ENCODE assay signal across 18 cellular contexts in the genomic region with DNA sequence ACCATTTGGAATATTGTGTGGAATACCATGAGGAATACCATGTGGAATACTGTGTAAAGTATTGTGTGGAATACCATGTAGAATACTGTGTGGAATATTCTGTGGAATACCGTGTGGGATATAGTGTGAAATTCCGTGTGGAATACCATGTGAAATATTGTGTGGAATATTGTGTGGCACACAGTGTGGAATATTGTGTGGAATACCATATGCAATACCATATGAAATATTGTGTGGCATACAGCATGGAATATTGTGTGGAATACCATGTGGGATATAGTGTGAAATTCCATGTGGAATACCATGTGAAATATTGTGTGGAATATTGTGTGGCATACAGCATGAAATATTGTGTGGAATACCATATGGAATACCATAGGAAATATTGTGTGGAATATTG.
DNase-seq lines count a peak whose midpoint lies in the region; ATAC-seq and TF ChIP-seq lines count a peak whose summit lies in the region.
"Had no signal": no experiment of that assay in that cellular context is flagged by ENCODE, and none has a peak within 500 bp of the region (broad histone marks: within the 10 kb centered on the region; RNA-seq: fewer than 3 reads in every experiment).

No MANE protein-coding gene starts in this region.

- H3K27ac ChIP-seq in CD4-positive, CD25-positive, alpha-beta regulatory T cell (ENCODE audit: insufficient read depth, low read length, poor library complexity, severe bottlenecking) = no peak overlapping the region
- no peak overlapping the region for H3K27ac ChIP-seq in prostate gland
- H3K27ac ChIP-seq in upper lobe of left lung = no peak overlapping the region
- H3K27ac ChIP-seq: A549, BLaER1 had no signal

- no peaks in the 10 kb centered on the region for H3K27me3 Mint-ChIP-seq in activated CD8-positive, alpha-beta memory T cell treated with anti-CD3 and anti-CD28 coated beads, Interleukin-2, amount 10 ng/mL, durations not matched to agents 7 days and 5 days
- H3K27me3 Mint-ChIP-seq in CD4-positive, CD25-positive, alpha-beta regulatory T cell = peaks cover 34% of the 10 kb centered on the region
- no peaks in the 10 kb centered on the region for H3K27me3 Mint-ChIP-seq in T-helper 17 cell
- H3K27me3 Mint-ChIP-seq in memory B cell = no peaks in the 10 kb centered on the region

- H3K36me3 Mint-ChIP-seq in activated CD8-positive, alpha-beta memory T cell treated with anti-CD3 and anti-CD28 coated beads, Interleukin-2, amount 10 ng/mL, durations not matched to agents 7 days and 5 days = peaks cover 22% of the 10 kb centered on the region
- peaks cover 3% of the 10 kb centered on the region for H3K36me3 Mint-ChIP-seq in CD4-positive, CD25-positive, alpha-beta regulatory T cell
- H3K36me3 Mint-ChIP-seq in T-helper 17 cell (ENCODE audit: low read depth) = no peaks in the 10 kb centered on the region
- H3K36me3 Mint-ChIP-seq in memory B cell = no peaks in the 10 kb centered on the region
- H3K36me3 Mint-ChIP-seq: CD8-positive, alpha-beta memory T cell had no signal

- ATAC-seq in activated CD8-positive, alpha-beta memory T cell treated with anti-CD3 and anti-CD28 coated beads, Interleukin-2, amount 10 ng/mL, durations not matched to agents 7 days and 5 days = no peak
- no peak for ATAC-seq in CD4-positive, CD25-positive, alpha-beta regulatory T cell (ENCODE audit: low read depth in 2 of 2)
- ATAC-seq in T-helper 17 cell (no peak), memory B cell (ENCODE audit: low read depth) (no peak), upper lobe of left lung (ENCODE audit: low FRiP score in 2 of 2) (no peak)
- ATAC-seq: A549, GM23338 had no signal

- H3K4me3 Mint-ChIP-seq in activated CD8-positive, alpha-beta memory T cell treated with anti-CD3 and anti-CD28 coated beads, Interleukin-2, amount 10 ng/mL, durations not matched to agents 7 days and 5 days = peak overlapping the region; percentile 14
- H3K4me3 Mint-ChIP-seq in CD4-positive, CD25-positive, alpha-beta regulatory T cell = peak overlapping the region in 2 of 4 donors; percentile 56 to 99
- H3K4me3 Mint-ChIP-seq in T-helper 17 cell = peak overlapping the region; percentile 73
- no peak overlapping the region for H3K4me3 Mint-ChIP-seq in memory B cell
- H3K4me3 Mint-ChIP-seq: GM23338 had no signal

- no peaks in the 10 kb centered on the region for H3K4me1 ChIP-seq in CD4-positive, CD25-positive, alpha-beta regulatory T cell (ENCODE audit: control insufficient read depth, insufficient read depth, low read length, poor library complexity, severe bottlenecking)
- H3K4me1 ChIP-seq in prostate gland (replicated peaks) (no peaks in the 10 kb centered on the region), upper lobe of left lung (no peaks in the 10 kb centered on the region)
- H3K4me1 ChIP-seq: A549 had no signal

- TF ChIP-seq EP300 in upper lobe of left lung (IDR thresholded peaks at IDR 0.05) = no peak

- 76% methylated on average over 2 of the region's 2 CpGs for WGBS in prostate gland
- WGBS in upper lobe of left lung, 2 donors = 84% methylated on average over 2 of the region's 2 CpGs

- H3K4me1 Mint-ChIP-seq in activated CD8-positive, alpha-beta memory T cell treated with anti-CD3 and anti-CD28 coated beads, Interleukin-2, amount 10 ng/mL, durations not matched to agents 7 days and 5 days = peaks cover 4% of the 10 kb centered on the region
- peaks cover 3 to 17% (median 5%) of the 10 kb centered on the region in 4 donors for H3K4me1 Mint-ChIP-seq in CD4-positive, CD25-positive, alpha-beta regulatory T cell
- peaks cover 3% of the 10 kb centered on the region for H3K4me1 Mint-ChIP-seq in T-helper 17 cell
- peaks cover 16% of the 10 kb centered on the region for H3K4me1 Mint-ChIP-seq in memory B cell
- H3K4me1 Mint-ChIP-seq: GM23338 had no signal

- no peaks in the 10 kb centered on the region for H3K36me3 ChIP-seq in CD4-positive, CD25-positive, alpha-beta regulatory T cell (ENCODE audit: control insufficient read depth, insufficient read depth, low read length)
- H3K36me3 ChIP-seq in prostate gland (no peaks in the 10 kb centered on the region), upper lobe of left lung (no peaks in the 10 kb centered on the region)
- H3K36me3 ChIP-seq: BLaER1 had no signal

- CTCF ChIA-PET in activated CD8-positive, alpha-beta memory T cell treated with anti-CD3 and anti-CD28 coated beads, Interleukin-2, amount 10 ng/mL, durations not matched to agents 7 days and 5 days (lab: Charles Lee) = no interaction called here

- H3K4me3 ChIP-seq in CD4-positive, CD25-positive, alpha-beta regulatory T cell (ENCODE audit: low read depth, low read length) = no peak overlapping the region
- H3K4me3 ChIP-seq in prostate gland (no peak overlapping the region), upper lobe of left lung (no peak overlapping the region)
- H3K4me3 ChIP-seq: A549, BLaER1, GM23338 had no signal

- peaks cover 0 to 14% of the 10 kb centered on the region in 2 experiments for H3K9me3 ChIP-seq in CD4-positive, CD25-positive, alpha-beta regulatory T cell (ENCODE audit: control insufficient read depth in 2 of 2, low read length in 2 of 2)
- H3K9me3 ChIP-seq in T-helper 17 cell (ENCODE audit: control insufficient read depth, low read length, poor library complexity, severe bottlenecking) = no peaks in the 10 kb centered on the region
- no peaks in the 10 kb centered on the region for H3K9me3 ChIP-seq in prostate gland
- H3K9me3 ChIP-seq in upper lobe of left lung = peaks cover 0 to 4% (median 0%) of the 10 kb centered on the region in 4 donors
- H3K9me3 ChIP-seq: BLaER1 had no signal

- intact Hi-C loops in prostate gland (cut with DNase I) = no loop called here

- no peak overlapping the region for H3K27ac Mint-ChIP-seq in activated CD8-positive, alpha-beta memory T cell treated with anti-CD3 and anti-CD28 coated beads, Interleukin-2, amount 10 ng/mL, durations not matched to agents 7 days and 5 days
- peak overlapping the region in 2 of 3 donors; percentile 99 to 100 for H3K27ac Mint-ChIP-seq in CD4-positive, CD25-positive, alpha-beta regulatory T cell
- H3K27ac Mint-ChIP-seq in T-helper 17 cell (peak overlapping the region; percentile 91), memory B cell (peak overlapping the region; percentile 95)
- H3K27ac Mint-ChIP-seq: GM23338 had no signal

- H3K9me3 Mint-ChIP-seq in activated CD8-positive, alpha-beta memory T cell treated with anti-CD3 and anti-CD28 coated beads, Interleukin-2, amount 10 ng/mL, durations not matched to agents 7 days and 5 days (ENCODE audit: low read depth) = peaks cover 32% of the 10 kb centered on the region
- peaks cover 0 to 30% (median 6%) of the 10 kb centered on the region in 7 donors for H3K9me3 Mint-ChIP-seq in CD4-positive, CD25-positive, alpha-beta regulatory T cell
- H3K9me3 Mint-ChIP-seq in memory B cell = peaks cover 6% of the 10 kb centered on the region

- TF ChIP-seq POLR2A in prostate gland (IDR thresholded peaks at IDR 0.05) (no peak), upper lobe of left lung (IDR thresholded peaks at IDR 0.05) (no peak)

- no peaks in the 10 kb centered on the region for H3K27me3 ChIP-seq in CD4-positive, CD25-positive, alpha-beta regulatory T cell (ENCODE audit: control insufficient read depth, insufficient read depth, low read length)
- H3K27me3 ChIP-seq in prostate gland (replicated peaks; ENCODE audit: insufficient read depth) (no peaks in the 10 kb centered on the region), upper lobe of left lung (no peaks in the 10 kb centered on the region)
- H3K27me3 ChIP-seq: BLaER1 had no signal

- TF ChIP-seq CTCF in prostate gland (IDR thresholded peaks at IDR 0.05) = no peak
- no peak for TF ChIP-seq CTCF in upper lobe of left lung (IDR thresholded peaks at IDR 0.05)

- no peak for DNase-seq in activated CD8-positive, alpha-beta memory T cell treated with anti-CD3 and anti-CD28 coated beads, Interleukin-2, amount 10 ng/mL, durations not matched to agents 7 days and 5 days
- no peak for DNase-seq in activated CD8-positive, alpha-beta memory T cell treated with anti-CD3 and anti-CD28 coated beads, Interleukin-2, amount 50 U/mL, for 48 hours
- peak in 1 of 3 donors; percentile 37 for DNase-seq in CD4-positive, CD25-positive, alpha-beta regulatory T cell
- DNase-seq in T-helper 17 cell (no peak), memory B cell (ENCODE audit: low spot score in 2 of 2) (no peak), prostate gland (ENCODE audit: low spot score) (no peak), NCI-H1417 treated with DMSO at 0.1 percent for 48 hours (lab: John Stamatoyannopoulos, UW) (no peak), upper lobe of left lung (no peak)
- DNase-seq: CD8-positive, alpha-beta memory T cell; DMS53; EL; HCEC 1CT; NCI-H1105 treated with DMSO at 0.1 percent for 48 hours; NCI-H1694 treated with DMSO at 0.1 percent for 48 hours; Right ventricle myocardium superior had no signal
